Comparison of ENCODE assay signal across 23 cellular contexts in the genomic region with DNA sequence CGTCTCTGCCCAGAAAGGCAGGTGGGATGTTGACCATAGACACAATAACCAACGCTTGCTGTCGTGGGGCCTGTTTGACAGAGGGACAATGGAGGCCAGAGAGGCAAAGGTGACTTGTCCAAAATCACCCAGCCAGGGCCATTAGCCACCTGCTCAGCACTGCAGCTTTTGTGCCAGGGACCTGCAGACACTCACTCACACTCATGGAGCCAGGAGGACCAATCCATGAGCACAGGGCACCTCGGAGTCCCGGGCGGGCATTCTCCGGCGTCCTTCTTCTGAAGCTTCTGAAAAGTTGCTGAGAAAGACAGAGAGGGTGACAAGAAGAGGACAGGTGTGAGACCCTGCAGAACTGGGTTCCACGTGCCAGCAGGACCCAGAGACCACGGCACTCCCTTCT.
"Had no signal": no experiment of that assay in that cellular context is flagged by ENCODE, and none has a peak within 500 bp of the region (broad histone marks: within the 10 kb centered on the region; RNA-seq: fewer than 3 reads in every experiment).

No MANE protein-coding gene starts in this region.

- H3K36me3 ChIP-seq: left lung, lower lobe of right lung, pancreas, thyroid gland, vagina had no signal

- H3K9me3 ChIP-seq: left lung, lower lobe of right lung, neutrophil, pancreas, thyroid gland, vagina had no signal

- H2AFZ ChIP-seq: hepatocyte had no signal

- H3K27ac ChIP-seq: dorsolateral prefrontal cortex, hepatocyte, left lung, lower lobe of right lung, pancreas, thyroid gland, vagina had no signal

- H3K4me2 ChIP-seq: hepatocyte, smooth muscle cell had no signal

- H3K27me3 ChIP-seq: neutrophil, thyroid gland had no signal

- DNase-seq: cortex of kidney; dorsolateral prefrontal cortex; effector CD4-positive, alpha-beta T cell; head of caudate nucleus; left cardiac atrium; lower lobe of right lung; natural killer cell; retina; stimulated activated CD4-positive, alpha-beta T cell treated with anti-CD3 and anti-CD28 coated beads, Interleukin-12 subunit alpha, Interleukin-12 subunit beta, amount 100 ng/mL, for 4 hours; stimulated activated CD4-positive, alpha-beta T cell treated with anti-CD3 and anti-CD28 coated beads, Interleukin-1b, Interleukin-23, amount 100 ng/mL, for 48 hours; stimulated activated CD4-positive, alpha-beta T cell treated with anti-CD3 and anti-CD28 coated beads, Interleukin-4, amount 100 ng/mL, for 1 hour; stimulated activated CD8-positive, alpha-beta memory T cell treated with anti-CD3 and anti-CD28 coated beads, Interleukin-4, amount 100 ng/mL, for 48 hours; stimulated activated naive CD4-positive, alpha-beta T cell; stimulated activated naive CD8-positive, alpha-beta T cell treated with anti-CD3 and anti-CD28 coated beads, Interleukin-15, amount 100 ng/mL, for 72 hours; thyroid gland; trophoblast cell had no signal

- H3K4me3 ChIP-seq: dorsolateral prefrontal cortex, hepatocyte, left lung, lower lobe of right lung, pancreas, smooth muscle cell, thyroid gland, vagina had no signal

- ATAC-seq: left cardiac atrium; left lung; lower lobe of right lung; natural killer cell; pancreas; sciatic nerve; stimulated activated naive CD8-positive, alpha-beta T cell treated with anti-CD3 and anti-CD28 coated beads, Interleukin-15, amount 100 ng/mL, for 72 hours had no signal
